Comparison of ENCODE assay signal across 13 cellular contexts in genomic region chr15:28994142-28994829, GRCh38.
A peak's percentile ranks its signal among the peaks of the same experiment; 100 is the strongest.
DNase-seq lines count a peak whose midpoint lies in the region; ATAC-seq and TF ChIP-seq lines count a peak whose summit lies in the region.
"Had no signal": no experiment of that assay in that cellular context is flagged by ENCODE, and none has a peak within 500 bp of the region (broad histone marks: within the 10 kb centered on the region; RNA-seq: fewer than 3 reads in every experiment).

No MANE protein-coding gene starts in this region.

- H3K4me2 ChIP-seq in BLaER1: peak overlapping the region; percentile 32; the same call in 1 of the 2 replicates

- ATAC-seq in activated naive CD8-positive, alpha-beta T cell treated with anti-CD3 and anti-CD28 coated beads, Interleukin-2, amount 50 U/mL, for 24 hours: peak; percentile 81
- no peak for ATAC-seq in HG03571 (IDR thresholded peaks at IDR 0.05; ENCODE audit: unreplicated experiment)
- ATAC-seq in GM19351 (IDR thresholded peaks at IDR 0.05; ENCODE audit: unreplicated experiment): no peak
- ATAC-seq: pancreas, upper lobe of right lung had no signal

- no peaks in the 10 kb centered on the region for H3K27me3 ChIP-seq in BLaER1
- H3K27me3 ChIP-seq in uterus: no peaks in the 10 kb centered on the region
- H3K27me3 ChIP-seq: pancreas, upper lobe of right lung had no signal

- H3K36me3 Mint-ChIP-seq in activated naive CD8-positive, alpha-beta T cell treated with anti-CD3 and anti-CD28 coated beads, Interleukin-2, amount 50 U/mL, for 24 hours (ENCODE audit: low read depth): peaks cover 3% of the 10 kb centered on the region

- H3K4me1 Mint-ChIP-seq in activated naive CD8-positive, alpha-beta T cell treated with anti-CD3 and anti-CD28 coated beads, Interleukin-2, amount 50 U/mL, for 24 hours: peaks cover 45% of the 10 kb centered on the region

- no peak overlapping the region for H3K4me3 ChIP-seq in BLaER1
- H3K4me3 ChIP-seq in uterus: no peak overlapping the region
- H3K4me3 ChIP-seq: pancreas, upper lobe of right lung had no signal

- DNase-seq in SKM-1 (lab: John Stamatoyannopoulos, UW; ENCODE audit: unreplicated experiment): peak; percentile 34
- DNase-seq in activated naive CD8-positive, alpha-beta T cell treated with anti-CD3 and anti-CD28 coated beads, Interleukin-2, amount 50 U/mL, for 24 hours: peak; percentile 38
- peak; percentile 37 for DNase-seq in posterior vena cava (ENCODE audit: low spot score)
- DNase-seq in hepatic stellate cell (ENCODE audit: low spot score): no peak
- no peak for DNase-seq in uterus
- DNase-seq: DND-41; effector memory CD4-positive, alpha-beta T cell; NCI-H226; pancreas had no signal

- peak overlapping the region; percentile 13 for H3K4me3 Mint-ChIP-seq in activated naive CD8-positive, alpha-beta T cell treated with anti-CD3 and anti-CD28 coated beads, Interleukin-2, amount 50 U/mL, for 24 hours

- H3K36me3 ChIP-seq in BLaER1 (peaks cover 15% of the 10 kb centered on the region), uterus (no peaks in the 10 kb centered on the region)
- H3K36me3 ChIP-seq: pancreas, upper lobe of right lung had no signal

- no peak overlapping the region for H3K27ac ChIP-seq in BLaER1
- H3K27ac ChIP-seq in uterus: no peak overlapping the region
- H3K27ac ChIP-seq: pancreas, upper lobe of right lung had no signal

- H4K20me1 ChIP-seq in BLaER1: peaks cover 26% of the 10 kb centered on the region

- H3K27ac Mint-ChIP-seq in activated naive CD8-positive, alpha-beta T cell treated with anti-CD3 and anti-CD28 coated beads, Interleukin-2, amount 50 U/mL, for 24 hours: peak overlapping the region; percentile 43

- no peak for TF ChIP-seq CTCF in uterus (IDR thresholded peaks at IDR 0.05)

- H3K9me3 ChIP-seq in BLaER1 (no peaks in the 10 kb centered on the region), uterus (no peaks in the 10 kb centered on the region)
- H3K9me3 ChIP-seq: pancreas, upper lobe of right lung had no signal

- TF ChIP-seq POLR2A in uterus (IDR thresholded peaks at IDR 0.05): no peak

- H3K4me1 ChIP-seq in BLaER1 (peaks cover 29% of the 10 kb centered on the region), uterus (no peaks in the 10 kb centered on the region)
- H3K4me1 ChIP-seq: pancreas, upper lobe of right lung had no signal

- no peak overlapping the region for H3K9ac ChIP-seq in BLaER1

- H3K27me3 Mint-ChIP-seq in activated naive CD8-positive, alpha-beta T cell treated with anti-CD3 and anti-CD28 coated beads, Interleukin-2, amount 50 U/mL, for 24 hours: no peaks in the 10 kb centered on the region

- no peaks in the 10 kb centered on the region for H3K9me3 Mint-ChIP-seq in activated naive CD8-positive, alpha-beta T cell treated with anti-CD3 and anti-CD28 coated beads, Interleukin-2, amount 50 U/mL, for 24 hours

- intact Hi-C loops in posterior vena cava (cut with DNase I) (no loop called here), uterus (cut with DNase I; ENCODE audit: low total_unique reads) (no loop called here)

Comparison
In these comparisons a context has a peak if more than half of its experiments do, and no peak if none do; other contexts are left out.
1. DNase-seq: peak in SKM-1 (single experiment), activated naive CD8-positive, alpha-beta T cell treated with anti-CD3 and anti-CD28 coated beads, Interleukin-2, amount 50 U/mL, for 24 hours (single experiment) and posterior vena cava (single experiment); none in hepatic stellate cell (single experiment) and uterus (0 of 2).